ENCODE assay signal across 7 cellular contexts in the genomic region with DNA sequence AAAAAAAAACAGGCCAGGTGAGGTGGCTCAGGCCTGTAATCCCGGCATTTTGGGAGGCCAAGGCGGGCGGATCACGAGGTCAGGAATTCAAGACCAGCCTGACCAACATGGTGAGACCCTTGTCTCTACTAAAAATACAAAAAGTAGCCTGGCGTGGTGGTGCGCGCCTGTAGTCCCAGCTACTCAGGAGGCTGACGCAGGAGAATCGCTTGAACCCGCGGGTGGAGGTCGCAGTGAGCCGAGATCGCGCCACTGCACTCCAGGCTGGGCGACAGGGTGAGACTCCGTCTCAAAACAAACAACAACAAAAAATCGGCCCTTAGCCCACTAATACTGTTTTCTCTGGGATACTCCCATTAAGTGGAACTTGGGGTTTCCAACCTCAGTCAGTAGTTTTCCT. TPM values are rescaled to one million over a fixed set of nuclear protein-coding genes. Genes with fewer than 3 reads are reported as not detected.
DNase-seq lines count a peak whose midpoint lies in the region; ATAC-seq and TF ChIP-seq lines count a peak whose summit lies in the region.
"Not testable (repeated sequence)": the region's sequence is repeated elsewhere in the genome, so short reads cannot be mapped to it uniquely, and the experiment has no call there.

No MANE protein-coding gene starts in this region.

- intact Hi-C loops in breast epithelium (cut with DNase I; ENCODE audit: low total_unique reads): not testable (repeated sequence)
- intact Hi-C loops in gastrocnemius medialis (cut with DNase I; ENCODE audit: low total_unique reads): loop anchor here (10.0 kb wide), 1 partner anchor 947 kb away; a partner anchor contains a TSS

- not testable (repeated sequence) for H3K36me3 ChIP-seq in ES-I3 (ENCODE audit: insufficient read depth, low read length); breast epithelium
- H3K36me3 ChIP-seq in gastroesophageal sphincter: peaks cover 0 to 35% of the 10 kb centered on the region in 2 donors
- H3K36me3 ChIP-seq in gastrocnemius medialis: peaks cover 0 to 19% of the 10 kb centered on the region in 2 donors

- H3K36me3 Mint-ChIP-seq in activated CD4-positive, alpha-beta memory T cell treated with anti-CD3 and anti-CD28 coated beads, Interleukin-2, amount 10 ng/mL, durations not matched to agents 7 days and 5 days (ENCODE audit: low read depth): peaks cover 33% of the 10 kb centered on the region
- peaks cover 15% of the 10 kb centered on the region for H3K36me3 Mint-ChIP-seq in mesothelial cell of epicardium

- not testable (repeated sequence) for H3K9me3 Mint-ChIP-seq in activated CD4-positive, alpha-beta memory T cell treated with anti-CD3 and anti-CD28 coated beads, Interleukin-2, amount 10 ng/mL, durations not matched to agents 7 days and 5 days; mesothelial cell of epicardium

- H3K4me1 Mint-ChIP-seq in activated CD4-positive, alpha-beta memory T cell treated with anti-CD3 and anti-CD28 coated beads, Interleukin-2, amount 10 ng/mL, durations not matched to agents 7 days and 5 days: peaks cover 46% of the 10 kb centered on the region
- peaks cover 30% of the 10 kb centered on the region for H3K4me1 Mint-ChIP-seq in mesothelial cell of epicardium

- peak; percentile 2 for DNase-seq in NCI-H82 (lab: John Stamatoyannopoulos, UW)
- DNase-seq in activated CD4-positive, alpha-beta memory T cell treated with anti-CD3 and anti-CD28 coated beads, Interleukin-2, amount 10 ng/mL, durations not matched to agents 7 days and 5 days; breast epithelium (ENCODE audit: low spot score in 2 of 2); mesothelial cell of epicardium (ENCODE audit: low spot score in 2 of 2, unreplicated experiment in 2 of 2); gastrocnemius medialis: not testable (repeated sequence)

- ATAC-seq in gastroesophageal sphincter, gastrocnemius medialis: not testable (repeated sequence)

- CTCF ChIA-PET in activated CD4-positive, alpha-beta memory T cell treated with anti-CD3 and anti-CD28 coated beads, Interleukin-2, amount 10 ng/mL, durations not matched to agents 7 days and 5 days (lab: Charles Lee): interaction anchor here (6.9 kb wide), 1 partner anchor 125 kb away, joined by 53 read pairs; a partner anchor contains a TSS

- H3K27me3 Mint-ChIP-seq in activated CD4-positive, alpha-beta memory T cell treated with anti-CD3 and anti-CD28 coated beads, Interleukin-2, amount 10 ng/mL, durations not matched to agents 7 days and 5 days; mesothelial cell of epicardium (ENCODE audit: low read depth): not testable (repeated sequence)

- not testable (repeated sequence) for H3K9me3 ChIP-seq in ES-I3 (ENCODE audit: control insufficient read depth, insufficient read depth, low read length); breast epithelium; gastroesophageal sphincter; gastrocnemius medialis

- not testable (repeated sequence) for H3K27ac ChIP-seq in breast epithelium, gastroesophageal sphincter, gastrocnemius medialis

- not testable (repeated sequence) for TF ChIP-seq EP300 in gastroesophageal sphincter (IDR thresholded peaks at IDR 0.05)

- H3K9ac ChIP-seq in ES-I3 (ENCODE audit: low read depth, low read length): peak overlapping the region; percentile 74; the same call in 1 of the 2 replicates

- TF ChIP-seq POLR2A in breast epithelium (IDR thresholded peaks at IDR 0.05); gastroesophageal sphincter (IDR thresholded peaks at IDR 0.05); gastrocnemius medialis (IDR thresholded peaks at IDR 0.05): not testable (repeated sequence)

- not testable (repeated sequence) for H3K27me3 ChIP-seq in breast epithelium, gastroesophageal sphincter, gastrocnemius medialis

- TF ChIP-seq CTCF in breast epithelium (IDR thresholded peaks at IDR 0.05); gastroesophageal sphincter (IDR thresholded peaks at IDR 0.05); mesothelial cell of epicardium (IDR thresholded peaks at IDR 0.05; ENCODE audit: unreplicated experiment); gastrocnemius medialis (IDR thresholded peaks at IDR 0.05 in 4 of 5, conservative IDR thresholded peaks at IDR 0.05 in 1 of 5): not testable (repeated sequence)

- WGBS in gastroesophageal sphincter (ENCODE audit: low coverage in 1 of 2), 2 donors: 90 to 92% methylated on average over 8 to 14 of the region's 18 CpGs

- H3K4me3 Mint-ChIP-seq in activated CD4-positive, alpha-beta memory T cell treated with anti-CD3 and anti-CD28 coated beads, Interleukin-2, amount 10 ng/mL, durations not matched to agents 7 days and 5 days: peak overlapping the region; percentile 95
- H3K4me3 Mint-ChIP-seq in mesothelial cell of epicardium: peak overlapping the region; percentile 99

- POLR2A ChIA-PET in activated CD4-positive, alpha-beta memory T cell treated with anti-CD3 and anti-CD28 coated beads, Interleukin-2, amount 10 ng/mL, durations not matched to agents 7 days and 5 days (lab: Charles Lee): not testable (repeated sequence)

- in situ Hi-C loops in gastrocnemius medialis (cut with MboI; ENCODE audit: low sequenced_read_pairs in 4 of 4): loop anchor here in 2 of 4 donors (10.0 to 25.0 kb wide), 2 partner anchors 127 to 955 kb away; a partner anchor contains a TSS

- not testable (repeated sequence) for H3K27ac Mint-ChIP-seq in activated CD4-positive, alpha-beta memory T cell treated with anti-CD3 and anti-CD28 coated beads, Interleukin-2, amount 10 ng/mL, durations not matched to agents 7 days and 5 days; mesothelial cell of epicardium

- H3K4me1 ChIP-seq in ES-I3 (ENCODE audit: insufficient read depth, low read length); breast epithelium; gastrocnemius medialis: not testable (repeated sequence)
- H3K4me1 ChIP-seq in gastroesophageal sphincter: peaks cover 0 to 37% (median 4%) of the 10 kb centered on the region in 3 donors

- H3K4me3 ChIP-seq in breast epithelium (peak overlapping the region; percentile 69 to 97 (median 87)), gastroesophageal sphincter (peak overlapping the region; percentile 52 to 71), gastrocnemius medialis (peak overlapping the region in 3 of 4 donors; percentile 83 to 96 (median 90))

RNA-seq across cellular contexts. Expression of a gene that starts 1.1 kb away (rescaled TPM):
- 10 to 100 TPM; 18.6 to 20.7 TPM for total RNA-seq in activated CD4-positive, alpha-beta memory T cell treated with anti-CD3 and anti-CD28 coated beads, Interleukin-2, amount 10 ng/mL, durations not matched to agents 7 days and 5 days
- total RNA-seq in breast epithelium (10 to 100 TPM; 21.3 to 41.0 (median 24.9) TPM), gastroesophageal sphincter (10 to 100 TPM; 10.1 to 19.3 (median 13.1) TPM), mesothelial cell of epicardium (67.0 to 68.1 TPM (median 67.7 TPM) in 3 replicates), gastrocnemius medialis (10 to 100 TPM in 1 of 4 donors, 1 to 10 TPM in 3; 3.9 to 13.2 (median 8.8) TPM)

RNA-seq across cellular contexts. Expression of a gene that starts 1.2 kb away (rescaled TPM):
- total RNA-seq in activated CD4-positive, alpha-beta memory T cell treated with anti-CD3 and anti-CD28 coated beads, Interleukin-2, amount 10 ng/mL, durations not matched to agents 7 days and 5 days: 1 to 10 TPM; 1.9 to 2.3 TPM
- total RNA-seq in breast epithelium: 1 to 10 TPM; 3.0 to 3.7 (median 3.6) TPM
- total RNA-seq in gastroesophageal sphincter: 1 to 10 TPM; 3.2 to 6.4 (median 4.4) TPM
- total RNA-seq in mesothelial cell of epicardium: 6.4 to 6.7 TPM (median 6.4 TPM) in 3 replicates
- 1 to 10 TPM in 3 of 4 donors, under 1 TPM in 1; 0.61 to 1.9 (median 1.2) TPM for total RNA-seq in gastrocnemius medialis
